In the genomic region with DNA sequence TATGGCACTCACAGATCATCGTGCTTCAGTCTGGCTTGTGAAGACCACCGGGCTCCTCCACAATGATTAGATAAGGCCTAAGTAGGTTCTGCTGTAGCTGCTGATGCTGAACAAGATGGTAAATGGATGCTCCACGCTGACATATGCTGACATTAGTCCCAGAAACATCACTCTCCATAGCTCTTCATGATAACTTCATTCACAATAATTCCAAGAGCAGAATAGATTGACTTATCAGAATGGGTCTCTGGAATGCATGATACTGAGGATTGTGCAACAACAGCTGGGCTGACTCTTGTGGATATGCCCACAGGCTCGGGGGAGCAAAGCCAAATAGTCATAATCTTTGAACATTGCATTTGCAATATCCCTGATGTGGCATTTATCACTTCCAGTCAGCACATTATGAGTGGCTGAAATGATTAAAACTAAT, we compare ENCODE assay signal across 1 cellular context.
TF ChIP-seq lines count a peak whose summit lies in the region.

No MANE protein-coding gene starts in this region.

TF ChIP-seq in HepG2, 621 proteins besides CTCF, POLR2A, EP300 and RAD21:
- TF ChIP-seq CEBPB (IDR thresholded peaks at IDR 0.05; ENCODE audit: borderline replicate concordance, low read depth, low read length) = peak; percentile 36; the same call in 1 of the 2 replicates
- peak; percentile 74 for TF ChIP-seq MAFF (IDR thresholded peaks at IDR 0.05; ENCODE audit: low read depth, low read length)
- TF ChIP-seq ZNF354B (CRISPR knock-in tag; IDR thresholded peaks at IDR 0.05) = no peak
- peak; percentile 46 to 75; a peak in 3 of 4 replicates for TF ChIP-seq MAFK (conservative IDR thresholded peaks at IDR 0.05 in 1 of 2, IDR thresholded peaks at IDR 0.05 in 1 of 2; ENCODE audit: low read length in 2 of 2)
- no peak for TF ChIP-seq ZNF44 (CRISPR knock-in tag; IDR thresholded peaks at IDR 0.05)
- TF ChIP-seq KDM3A (CRISPR knock-in tag; IDR thresholded peaks at IDR 0.05; ENCODE audit: low read depth) = no peak
